ENCODE assay signal across 8 cellular contexts in the genomic region with DNA sequence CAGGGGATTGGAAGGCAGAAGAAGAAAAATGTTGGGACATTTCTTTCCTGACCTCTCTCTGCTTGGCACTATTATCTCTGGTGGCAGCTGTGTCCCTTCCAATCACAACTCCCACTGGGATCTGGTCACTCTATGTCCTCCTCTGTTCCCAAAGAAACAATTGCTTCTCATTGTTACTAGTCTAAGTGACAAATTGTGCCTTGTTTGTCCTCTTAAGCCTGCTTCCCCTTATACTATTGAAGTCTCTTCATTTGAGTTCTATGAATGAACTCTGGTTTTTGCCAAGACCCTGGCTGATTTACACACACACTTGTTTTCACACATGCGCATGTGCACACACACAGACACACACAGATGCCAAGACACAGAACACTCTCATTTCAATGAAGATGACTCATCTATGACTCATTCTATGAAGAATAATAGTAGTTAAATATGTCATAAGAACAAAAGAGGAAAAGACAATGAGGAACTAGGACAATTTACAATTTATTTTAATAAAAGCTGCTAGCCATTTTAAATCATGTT.
DNase-seq lines count a peak whose midpoint lies in the region; ATAC-seq and TF ChIP-seq lines count a peak whose summit lies in the region.

No MANE protein-coding gene starts in this region.

- no peak overlapping the region for H2BK5ac ChIP-seq in H9 (ENCODE audit: insufficient read length, low read length)

- no peak overlapping the region for H3K23ac ChIP-seq in H9 (ENCODE audit: insufficient read length, low read depth, low read length)

- peaks cover 6% of the 10 kb centered on the region; the same call in 1 of the 2 replicates for H3K4me1 ChIP-seq in H9 (ENCODE audit: insufficient read depth, low read length)

- H3K4me1 Mint-ChIP-seq in H9 = peaks cover 25 to 27% of the 10 kb centered on the region in 2 experiments

- no peak overlapping the region for H3K9ac ChIP-seq in H9 (ENCODE audit: extremely low read depth, insufficient read length, low read length)

- no peak overlapping the region for H2BK12ac ChIP-seq in H9 (ENCODE audit: insufficient read length, low read depth, low read length)

- no peak overlapping the region for H2BK15ac ChIP-seq in H9 (ENCODE audit: low read depth, low read length)

- H3K23me2 ChIP-seq in H9 (ENCODE audit: insufficient read length, low read depth, low read length, poor library complexity, severe bottlenecking) = no peaks in the 10 kb centered on the region

- no peaks in the 10 kb centered on the region for H3K9me3 ChIP-seq in H9 (ENCODE audit: control insufficient read depth, low read depth, low read length)

- H2BK20ac ChIP-seq in H9 (ENCODE audit: low read depth, low read length, poor library complexity, severe bottlenecking) = no peak overlapping the region

- H3K4ac ChIP-seq in H9 (ENCODE audit: low read depth, low read length) = no peak overlapping the region

- H3K27me3 ChIP-seq in H9 (ENCODE audit: insufficient read depth, low read length) = no peaks in the 10 kb centered on the region

- H3K36me3 Mint-ChIP-seq in H9 (ENCODE audit: insufficient read depth in 1 of 3, low read depth in 3 of 3) = peaks cover 4 to 5% (median 5%) of the 10 kb centered on the region in 3 experiments; a peak in 1 of 7 replicates

- H3K27me3 Mint-ChIP-seq in H9 (ENCODE audit: low read depth) = no peaks in the 10 kb centered on the region

- no peak overlapping the region for H2BK120ac ChIP-seq in H9 (ENCODE audit: low read depth, low read length, poor library complexity, severe bottlenecking)

- H3K79me1 ChIP-seq in H9 (ENCODE audit: insufficient read depth, low read depth, low read length, poor library complexity, severe bottlenecking) = no peaks in the 10 kb centered on the region

- H3K4me3 Mint-ChIP-seq in H9 = no peak overlapping the region

- in situ Hi-C loops in astrocyte of the spinal cord (cut with HindIII; ENCODE audit: low sequenced_read_pairs) = no loop called here

- no peak overlapping the region for H4K91ac ChIP-seq in H9 (ENCODE audit: insufficient read length, low read depth, low read length)

- H3K18ac ChIP-seq in H9 (ENCODE audit: insufficient read length, low read depth, low read length) = no peak overlapping the region

- DNase-seq in astrocyte of the spinal cord (ENCODE audit: low read depth, low spot score) (peak; percentile 74), middle frontal gyrus (ENCODE audit: extremely low spot score, low spot score) (peak; percentile 77), dedifferentiated amniotic fluid mesenchymal stem cell (ENCODE audit: extremely low spot score) (no peak), H9 (no peak)

- H3K27ac ChIP-seq in H9 (ENCODE audit: insufficient read length, low read depth, low read length) = no peak overlapping the region

- no peaks in the 10 kb centered on the region for H4K20me1 ChIP-seq in H9 (ENCODE audit: control insufficient read depth, insufficient read depth, insufficient read length)

- TF ChIP-seq CTCF in astrocyte of the spinal cord (IDR thresholded peaks at IDR 0.05; ENCODE audit: low read depth, low read length) = no peak
- no peak for TF ChIP-seq CTCF in H9 (conservative IDR thresholded peaks at IDR 0.05)

- no CpG with 5 or more reads among the region's 1 CpG for WGBS in H9 (ENCODE audit: extremely low coverage, insufficient read length, low lambda C conversion rate)

- no peak overlapping the region for H3K27ac Mint-ChIP-seq in H9

- no peak overlapping the region for H4K8ac ChIP-seq in H9 (replicated peaks; ENCODE audit: insufficient read length, low read depth, low read length)

- H3K4me2 ChIP-seq in H9 (ENCODE audit: insufficient read depth, insufficient read length, low read length) = no peak overlapping the region

- no peak overlapping the region for H2AK5ac ChIP-seq in H9 (ENCODE audit: insufficient read length, low read length)

- ATAC-seq in GM18517 (IDR thresholded peaks at IDR 0.05; ENCODE audit: unreplicated experiment) = peak; percentile 80
- peak; percentile 80 for ATAC-seq in HG03378 (IDR thresholded peaks at IDR 0.05; ENCODE audit: unreplicated experiment)
- ATAC-seq in GM18511 (IDR thresholded peaks at IDR 0.05; ENCODE audit: unreplicated experiment) = no peak
- ATAC-seq in HG02798 (IDR thresholded peaks at IDR 0.05; ENCODE audit: poor library complexity, unreplicated experiment) = no peak

- no peak overlapping the region for H3T11ph ChIP-seq in H9 (ENCODE audit: low read length)

- no peaks in the 10 kb centered on the region for H3K79me2 ChIP-seq in H9 (ENCODE audit: insufficient read depth, low read length)

- no peak overlapping the region for H4K5ac ChIP-seq in H9 (ENCODE audit: insufficient read length, low read depth, low read length)

- no peak overlapping the region for H3K14ac ChIP-seq in H9 (ENCODE audit: insufficient read depth, low read length)

- H3K4me3 ChIP-seq in astrocyte of the spinal cord (ENCODE audit: low read depth, low read length) = no peak overlapping the region

- no peak overlapping the region for H3K56ac ChIP-seq in H9 (ENCODE audit: insufficient read length, low read depth, low read length)

- no peak overlapping the region for H2AFZ ChIP-seq in H9 (ENCODE audit: low read length)

- peaks cover 0 to 6% of the 10 kb centered on the region in 2 experiments; a peak in 2 of 5 replicates for H3K9me3 Mint-ChIP-seq in H9

Comparison
In these comparisons a context has a peak if more than half of its experiments do, and no peak if none do; other contexts are left out.
1. ATAC-seq: peak in GM18517 (single experiment) and HG03378 (single experiment); none in GM18511 (single experiment) and HG02798 (single experiment).
2. DNase-seq: peak in astrocyte of the spinal cord (single experiment) and middle frontal gyrus (single experiment); none in dedifferentiated amniotic fluid mesenchymal stem cell (single experiment) and H9 (single experiment).